ENCODE assay signal across 1 cellular context in the genomic region with DNA sequence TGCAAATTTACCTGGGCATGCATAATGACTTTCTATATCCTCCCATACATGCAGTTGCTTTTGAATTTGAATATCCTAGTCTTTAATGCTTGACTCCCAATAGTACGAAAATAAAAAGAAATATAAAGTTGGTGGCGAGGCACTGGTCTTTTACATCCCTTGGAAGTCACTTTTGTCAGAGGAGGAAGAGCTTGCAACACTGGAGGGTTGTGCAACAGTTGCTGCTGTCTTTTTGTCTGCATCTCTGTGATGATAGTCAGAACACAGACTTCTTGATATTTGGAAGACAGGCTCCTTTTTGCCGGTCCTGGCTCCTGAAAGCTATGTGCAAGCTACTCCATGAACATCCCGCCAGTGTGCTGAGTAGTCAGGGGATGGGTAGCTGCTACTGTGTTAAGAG.
A peak's percentile ranks its signal among the peaks of the same experiment; 100 is the strongest.
TF ChIP-seq lines count a peak whose summit lies in the region.

No MANE protein-coding gene starts in this region.

TF ChIP-seq in IMR-90, 13 proteins besides CTCF, POLR2A, EP300 and RAD21:
- TF ChIP-seq RCOR1 (IDR thresholded peaks at IDR 0.05; ENCODE audit: insufficient replicate concordance, low read length) (no peak), SMC3 (IDR thresholded peaks at IDR 0.05; ENCODE audit: low read depth, low read length) (no peak), MAZ (IDR thresholded peaks at IDR 0.05; ENCODE audit: borderline replicate concordance, low read depth, low read length) (no peak), CEBPB (IDR thresholded peaks at IDR 0.05; ENCODE audit: low read depth, low read length) (0 out of 2 replicates have a peak, but pooled peaks have one; percentile 21)
- TF ChIP-seq, protein P1, sequence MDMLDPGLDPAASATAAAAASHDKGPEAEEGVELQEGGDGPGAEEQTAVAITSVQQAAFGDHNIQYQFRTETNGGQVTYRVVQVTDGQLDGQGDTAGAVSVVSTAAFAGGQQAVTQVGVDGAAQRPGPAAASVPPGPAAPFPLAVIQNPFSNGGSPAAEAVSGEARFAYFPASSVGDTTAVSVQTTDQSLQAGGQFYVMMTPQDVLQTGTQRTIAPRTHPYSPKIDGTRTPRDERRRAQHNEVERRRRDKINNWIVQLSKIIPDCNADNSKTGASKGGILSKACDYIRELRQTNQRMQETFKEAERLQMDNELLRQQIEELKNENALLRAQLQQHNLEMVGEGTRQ (IDR thresholded peaks at IDR 0.05; ENCODE audit: low read depth, low read length), result no peak
